15 cellular contexts compared by ENCODE assay signal in genomic region chr11:92329644-92330043, GRCh38.
DNase-seq lines count a peak whose midpoint lies in the region; ATAC-seq and TF ChIP-seq lines count a peak whose summit lies in the region.
"Had no signal": no experiment of that assay in that cellular context is flagged by ENCODE, and none has a peak within 500 bp of the region (broad histone marks: within the 10 kb centered on the region; RNA-seq: fewer than 3 reads in every experiment).

No MANE protein-coding gene starts in this region.

- peaks cover 3% of the 10 kb centered on the region for H3K9me3 Mint-ChIP-seq in activated T-helper 17 cell treated with anti-CD3 and anti-CD28 coated beads, Interleukin-2, amount 50 U/mL, for 72 hours
- no peaks in the 10 kb centered on the region for H3K9me3 Mint-ChIP-seq in T-helper 2 cell treated with Interferon-gamma antibody and Interleukin-4, amounts not matched to agents 5 μg/mL and 100 μg/mL, for 36 hours

- no peak overlapping the region for H2BK15ac ChIP-seq in mesendoderm (replicated peaks; ENCODE audit: low read depth)

- H2BK120ac ChIP-seq in mesendoderm (ENCODE audit: low read depth, low read length) = no peak overlapping the region

- TF ChIP-seq CTCF in MM.1S (IDR thresholded peaks at IDR 0.05; ENCODE audit: low read length) = no peak
- TF ChIP-seq CTCF in choroid plexus epithelial cell (conservative IDR thresholded peaks at IDR 0.05; ENCODE audit: low read depth, low read length) = no peak

- H2AK5ac ChIP-seq in mesendoderm (ENCODE audit: low read length) = no peak overlapping the region

- DNase-seq in EH (ENCODE audit: low read depth) (peak; percentile 58), MM.1S (no peak), choroid plexus epithelial cell (ENCODE audit: low read depth) (peak; percentile 42), mesendoderm (peak; percentile 38), T-helper 1 cell (no peak), GF-D8 (lab: John Stamatoyannopoulos, UW) (no peak)
- DNase-seq in T-helper 2 cell treated with Interferon-gamma antibody and Interleukin-4, amounts not matched to agents 5 μg/mL and 100 μg/mL, for 36 hours (ENCODE audit: low spot score) = no peak
- DNase-seq: activated naive CD4-positive, alpha-beta T cell treated with anti-CD3 and anti-CD28 coated beads, Interleukin-2, amount 50 U/mL, for 16 hours; cortex of kidney; foreskin melanocyte; NCI-H1930; psoas muscle had no signal

- no peak overlapping the region for H3K27ac Mint-ChIP-seq in activated T-helper 17 cell treated with anti-CD3 and anti-CD28 coated beads, Interleukin-2, amount 50 U/mL, for 72 hours
- no peak overlapping the region for H3K27ac Mint-ChIP-seq in T-helper 2 cell treated with Interferon-gamma antibody and Interleukin-4, amounts not matched to agents 5 μg/mL and 100 μg/mL, for 36 hours
- H3K27ac Mint-ChIP-seq: B cell had no signal

- WGBS in mesendoderm (ENCODE audit: extremely low coverage, insufficient coverage, low lambda C conversion rate) = no CpG with 5 or more reads among the region's 2 CpGs

- no peaks in the 10 kb centered on the region for H3K36me3 Mint-ChIP-seq in activated T-helper 17 cell treated with anti-CD3 and anti-CD28 coated beads, Interleukin-2, amount 50 U/mL, for 72 hours (ENCODE audit: low read depth)
- no peaks in the 10 kb centered on the region for H3K36me3 Mint-ChIP-seq in T-helper 2 cell treated with Interferon-gamma antibody and Interleukin-4, amounts not matched to agents 5 μg/mL and 100 μg/mL, for 36 hours (ENCODE audit: low read depth)

- H2AFZ ChIP-seq in MM.1S (ENCODE audit: low read length) = no peak overlapping the region

- ATAC-seq in activated T-helper 17 cell treated with anti-CD3 and anti-CD28 coated beads, Interleukin-2, amount 50 U/mL, for 72 hours (replicated peaks) = no peak
- ATAC-seq: psoas muscle had no signal

- H3K79me2 ChIP-seq in MM.1S (ENCODE audit: low read length) (no peaks in the 10 kb centered on the region), mesendoderm (ENCODE audit: control insufficient read depth, insufficient read depth, low read length) (no peaks in the 10 kb centered on the region)

- H3K23ac ChIP-seq in mesendoderm (ENCODE audit: low read length) = no peak overlapping the region

- H3K27ac ChIP-seq in MM.1S (ENCODE audit: low read length) (no peak overlapping the region), mesendoderm (ENCODE audit: low read depth, low read length) (no peak overlapping the region)
- H3K27ac ChIP-seq: psoas muscle, SK-N-MC had no signal

- no peak overlapping the region for H2BK5ac ChIP-seq in mesendoderm (ENCODE audit: low read length)

- no peaks in the 10 kb centered on the region for H3K9me3 ChIP-seq in MM.1S (replicated peaks; ENCODE audit: insufficient read depth, low read length)
- H3K9me3 ChIP-seq: psoas muscle had no signal

- peaks cover 6% of the 10 kb centered on the region for H3K79me1 ChIP-seq in mesendoderm (ENCODE audit: low read length)

- H3K4me1 Mint-ChIP-seq in activated T-helper 17 cell treated with anti-CD3 and anti-CD28 coated beads, Interleukin-2, amount 50 U/mL, for 72 hours = no peaks in the 10 kb centered on the region
- H3K4me1 Mint-ChIP-seq in T-helper 2 cell treated with Interferon-gamma antibody and Interleukin-4, amounts not matched to agents 5 μg/mL and 100 μg/mL, for 36 hours (ENCODE audit: low read depth) = no peaks in the 10 kb centered on the region
- H3K4me1 Mint-ChIP-seq: B cell had no signal

- no peak overlapping the region for H3K56ac ChIP-seq in mesendoderm (ENCODE audit: low read length)

- no peaks in the 10 kb centered on the region for H3F3A ChIP-seq in MM.1S (ENCODE audit: insufficient read depth, low read length)

- H3K27me3 Mint-ChIP-seq in activated T-helper 17 cell treated with anti-CD3 and anti-CD28 coated beads, Interleukin-2, amount 50 U/mL, for 72 hours = no peaks in the 10 kb centered on the region
- no peaks in the 10 kb centered on the region for H3K27me3 Mint-ChIP-seq in T-helper 2 cell treated with Interferon-gamma antibody and Interleukin-4, amounts not matched to agents 5 μg/mL and 100 μg/mL, for 36 hours (ENCODE audit: low read depth)
- H3K27me3 Mint-ChIP-seq: B cell had no signal

- H3K4me3 ChIP-seq in MM.1S (ENCODE audit: low read length) (no peak overlapping the region), choroid plexus epithelial cell (ENCODE audit: low read depth, low read length) (no peak overlapping the region), mesendoderm (ENCODE audit: low read length) (no peak overlapping the region)
- H3K4me3 ChIP-seq: psoas muscle, SK-N-MC had no signal

- H3K9ac ChIP-seq in MM.1S (ENCODE audit: low read length) (no peak overlapping the region), mesendoderm (ENCODE audit: low read length) (no peak overlapping the region)

- H3K27me3 ChIP-seq in MM.1S (replicated peaks; ENCODE audit: insufficient read depth, low read length) (no peaks in the 10 kb centered on the region), mesendoderm (ENCODE audit: insufficient read depth, low read length, poor library complexity) (no peaks in the 10 kb centered on the region)

- no peak overlapping the region for H4K5ac ChIP-seq in mesendoderm (ENCODE audit: low read length)

- H3K4me1 ChIP-seq in MM.1S (ENCODE audit: low read length) = 0 out of 2 replicates have a peak, but pooled peaks cover 8% of the 10 kb centered on the region
- H3K4me1 ChIP-seq in mesendoderm (ENCODE audit: control insufficient read depth, low read depth, low read length) = no peaks in the 10 kb centered on the region
- H3K4me1 ChIP-seq: psoas muscle had no signal

- no peak overlapping the region for H3K4me3 Mint-ChIP-seq in activated T-helper 17 cell treated with anti-CD3 and anti-CD28 coated beads, Interleukin-2, amount 50 U/mL, for 72 hours
- no peak overlapping the region for H3K4me3 Mint-ChIP-seq in T-helper 2 cell treated with Interferon-gamma antibody and Interleukin-4, amounts not matched to agents 5 μg/mL and 100 μg/mL, for 36 hours
- H3K4me3 Mint-ChIP-seq: B cell had no signal

- H3K4me2 ChIP-seq in MM.1S (ENCODE audit: low read depth, low read length) (peak overlapping the region; percentile 20; the same call in 1 of the 2 replicates), mesendoderm (ENCODE audit: low read length) (no peak overlapping the region)

- no peak overlapping the region for H3K18ac ChIP-seq in mesendoderm (ENCODE audit: low read length)

- no peaks in the 10 kb centered on the region for H4K20me1 ChIP-seq in MM.1S (ENCODE audit: insufficient read depth, low read length)

- H3K36me3 ChIP-seq in MM.1S (replicated peaks; ENCODE audit: insufficient read depth, low read length) (no peaks in the 10 kb centered on the region), mesendoderm (ENCODE audit: control insufficient read depth, insufficient read depth, low read length) (no peaks in the 10 kb centered on the region)

- no peak overlapping the region for H4K8ac ChIP-seq in mesendoderm (ENCODE audit: low read depth, low read length)

- H3K4ac ChIP-seq in mesendoderm (ENCODE audit: low read depth, low read length) = no peak overlapping the region

- H3K9me2 ChIP-seq in MM.1S (replicated peaks; ENCODE audit: insufficient read depth, low read length) = no peaks in the 10 kb centered on the region

Comparison
In these comparisons a context has a peak if more than half of its experiments do, and no peak if none do; other contexts are left out.
1. DNase-seq: peak in EH (single experiment), choroid plexus epithelial cell (single experiment) and mesendoderm (single experiment); none in MM.1S (single experiment), T-helper 1 cell (0 of 5), T-helper 2 cell treated with Interferon-gamma antibody and Interleukin-4, amounts not matched to agents 5 μg/mL and 100 μg/mL, for 36 hours (single experiment) and GF-D8 (single experiment).